In genomic region chr7:107672183-107672582, GRCh38 we compare ENCODE assay signal across 7 cellular contexts.
"Had no signal": no experiment of that assay in that cellular context is flagged by ENCODE, and none has a peak within 500 bp of the region (broad histone marks: within the 10 kb centered on the region; RNA-seq: fewer than 3 reads in every experiment).

No MANE protein-coding gene starts in this region.

- ATAC-seq: GM12878 had no signal

- DNase-seq: GDM1, GF-D8 had no signal

- FAIRE-seq: G401.6, GM12891, GM18507, GM19239 had no signal

- H3K4me3 ChIP-seq: GM12878 had no signal
